Comparison of ENCODE assay signal across 17 cellular contexts in the genomic region with DNA sequence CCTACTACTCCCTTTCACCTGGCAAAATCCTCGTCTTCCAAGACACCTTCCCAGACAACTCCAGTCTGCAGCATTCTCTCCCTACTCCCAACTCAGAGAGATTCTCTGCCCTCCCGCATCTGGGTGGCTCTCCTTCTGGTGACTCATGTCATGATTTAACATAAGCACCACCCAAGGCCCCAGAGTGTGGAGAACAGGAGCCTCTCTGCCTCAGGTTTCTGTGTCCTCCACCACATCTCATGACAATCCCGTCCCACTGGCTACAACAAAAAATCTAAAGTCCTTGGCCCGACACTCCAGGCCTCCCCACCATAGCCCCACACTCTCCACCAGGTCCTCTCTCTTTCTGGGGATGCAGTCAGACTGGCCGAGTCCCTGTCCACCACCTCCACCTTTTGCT.
DNase-seq lines count a peak whose midpoint lies in the region; ATAC-seq and TF ChIP-seq lines count a peak whose summit lies in the region.
"Had no signal": no experiment of that assay in that cellular context is flagged by ENCODE, and none has a peak within 500 bp of the region (broad histone marks: within the 10 kb centered on the region; RNA-seq: fewer than 3 reads in every experiment).

No MANE protein-coding gene starts in this region.

- peak overlapping the region; percentile 99 for H3K27ac ChIP-seq in DOHH2 (ENCODE audit: low read depth, low read length)
- H3K27ac ChIP-seq: gastrocnemius medialis had no signal

- H3K36me3 Mint-ChIP-seq in T-helper 17 cell (ENCODE audit: low read depth) (peaks cover 4% of the 10 kb centered on the region), memory B cell (no peaks in the 10 kb centered on the region)
- H3K36me3 Mint-ChIP-seq: activated naive CD4-positive, alpha-beta T cell treated with anti-CD3 and anti-CD28 coated beads, Interleukin-2, amount 50 U/mL, for 24 hours; stimulated activated effector memory CD8-positive, alpha-beta T cell treated with anti-CD3 and anti-CD28 coated beads, Interleukin-12 subunit alpha, Interleukin-12 subunit beta, amount 100 ng/mL, for 72 hours had no signal

- H3K4me1 ChIP-seq in DOHH2 (ENCODE audit: control insufficient read depth, low read length), result peaks cover 100% of the 10 kb centered on the region
- H3K4me1 ChIP-seq: gastrocnemius medialis had no signal

- peak overlapping the region; percentile 92 for H3K4me2 ChIP-seq in DOHH2 (ENCODE audit: low read length)

- H3F3A ChIP-seq in DOHH2 (ENCODE audit: control insufficient read depth, insufficient read depth), result peaks cover 59% of the 10 kb centered on the region

- H3K4me3 Mint-ChIP-seq in T-helper 17 cell, result no peak overlapping the region
- peak overlapping the region; percentile 76 for H3K4me3 Mint-ChIP-seq in memory B cell
- H3K4me3 Mint-ChIP-seq: activated naive CD4-positive, alpha-beta T cell treated with anti-CD3 and anti-CD28 coated beads, Interleukin-2, amount 50 U/mL, for 24 hours; stimulated activated effector memory CD8-positive, alpha-beta T cell treated with anti-CD3 and anti-CD28 coated beads, Interleukin-12 subunit alpha, Interleukin-12 subunit beta, amount 100 ng/mL, for 72 hours had no signal

- peak overlapping the region; percentile 80 for H3K27ac Mint-ChIP-seq in T-helper 17 cell
- peak overlapping the region; percentile 99 for H3K27ac Mint-ChIP-seq in memory B cell
- H3K27ac Mint-ChIP-seq: activated naive CD4-positive, alpha-beta T cell treated with anti-CD3 and anti-CD28 coated beads, Interleukin-2, amount 50 U/mL, for 24 hours; stimulated activated effector memory CD8-positive, alpha-beta T cell treated with anti-CD3 and anti-CD28 coated beads, Interleukin-12 subunit alpha, Interleukin-12 subunit beta, amount 100 ng/mL, for 72 hours had no signal

- no peaks in the 10 kb centered on the region for H4K20me1 ChIP-seq in DOHH2 (ENCODE audit: control insufficient read depth, insufficient read depth, low read depth, low read length)

- H3K4me1 Mint-ChIP-seq in T-helper 17 cell, result peaks cover 6% of the 10 kb centered on the region
- peaks cover 73% of the 10 kb centered on the region for H3K4me1 Mint-ChIP-seq in memory B cell
- H3K4me1 Mint-ChIP-seq: activated naive CD4-positive, alpha-beta T cell treated with anti-CD3 and anti-CD28 coated beads, Interleukin-2, amount 50 U/mL, for 24 hours had no signal

- ATAC-seq in GM21717 (IDR thresholded peaks at IDR 0.05; ENCODE audit: unreplicated experiment), result peak; percentile 19
- no peak for ATAC-seq in T-helper 17 cell
- ATAC-seq in memory B cell (ENCODE audit: low read depth), result no peak
- ATAC-seq: gastrocnemius medialis; stimulated activated effector memory CD8-positive, alpha-beta T cell treated with anti-CD3 and anti-CD28 coated beads, Interleukin-12 subunit alpha, Interleukin-12 subunit beta, amount 100 ng/mL, for 72 hours had no signal

- TF ChIP-seq CTCF in DOHH2 (IDR thresholded peaks at IDR 0.05; ENCODE audit: low read depth, low read length, poor library complexity, severe bottlenecking), result no peak

- H3K27me3 ChIP-seq in DOHH2 (ENCODE audit: control insufficient read depth, low read length), result no peaks in the 10 kb centered on the region
- H3K27me3 ChIP-seq: gastrocnemius medialis had no signal

- H3K4me3 ChIP-seq in DOHH2 (ENCODE audit: low read length), result peak overlapping the region; percentile 64
- H3K4me3 ChIP-seq: gastrocnemius medialis had no signal

- peaks cover 55% of the 10 kb centered on the region for H3K27me3 Mint-ChIP-seq in T-helper 17 cell
- no peaks in the 10 kb centered on the region for H3K27me3 Mint-ChIP-seq in memory B cell

- H3K36me3 ChIP-seq in DOHH2 (ENCODE audit: control insufficient read depth, low read length), result peaks cover 21% of the 10 kb centered on the region
- H3K36me3 ChIP-seq: gastrocnemius medialis had no signal

- H3K9me2 ChIP-seq in DOHH2 (replicated peaks; ENCODE audit: control insufficient read depth, low read length), result no peaks in the 10 kb centered on the region

- H3K9me3 ChIP-seq in DOHH2 (ENCODE audit: control insufficient read depth, insufficient read depth, low read length) (no peaks in the 10 kb centered on the region), T-helper 17 cell (ENCODE audit: control insufficient read depth, low read length, poor library complexity, severe bottlenecking) (no peaks in the 10 kb centered on the region)
- H3K9me3 ChIP-seq: gastrocnemius medialis had no signal

- H3K79me2 ChIP-seq in DOHH2 (ENCODE audit: control insufficient read depth, low read length), result 0 out of 2 replicates have a peak, but pooled peaks cover 3% of the 10 kb centered on the region

- no peaks in the 10 kb centered on the region for H3K9me3 Mint-ChIP-seq in memory B cell
- H3K9me3 Mint-ChIP-seq: activated naive CD4-positive, alpha-beta T cell treated with anti-CD3 and anti-CD28 coated beads, Interleukin-2, amount 50 U/mL, for 24 hours; stimulated activated effector memory CD8-positive, alpha-beta T cell treated with anti-CD3 and anti-CD28 coated beads, Interleukin-12 subunit alpha, Interleukin-12 subunit beta, amount 100 ng/mL, for 72 hours had no signal

- DNase-seq in T-helper 17 cell, result no peak
- no peak for DNase-seq in memory B cell (ENCODE audit: low spot score in 2 of 2)
- no peak for DNase-seq in NCI-H1105 (lab: John Stamatoyannopoulos, UW)
- DNase-seq in medulla oblongata (ENCODE audit: extremely low spot score), result no peak
- DNase-seq in NCI-H82 (lab: John Stamatoyannopoulos, UW), result no peak
- no peak for DNase-seq in NCI-H748 treated with DMSO at 0.1 percent for 48 hours (lab: John Stamatoyannopoulos, UW)
- DNase-seq: activated CD4-positive, CD25-positive, alpha-beta regulatory T cell treated with anti-CD3 and anti-CD28 coated beads, Interleukin-2, amount 50 U/mL, for 72 hours; central memory CD4-positive, alpha-beta T cell; gastrocnemius medialis; HCEC 1CT; IMR-90; NCI-H1694 treated with DMSO at 0.1 percent for 48 hours; T-helper 1 cell had no signal
